In genomic region chr4:108683479-108683878, GRCh38 we compare ENCODE assay signal across 8 cellular contexts. TPM values are rescaled to one million over a fixed set of nuclear protein-coding genes. Genes with fewer than 3 reads are reported as not detected.
A peak's percentile ranks its signal among the peaks of the same experiment; 100 is the strongest.
DNase-seq lines count a peak whose midpoint lies in the region; ATAC-seq and TF ChIP-seq lines count a peak whose summit lies in the region.

No MANE protein-coding gene starts in this region.

- H3K79me2 ChIP-seq in OCI-LY1 (ENCODE audit: insufficient read depth, low read length), result no peaks in the 10 kb centered on the region

- no peaks in the 10 kb centered on the region for H3K36me3 ChIP-seq in OCI-LY1 (ENCODE audit: insufficient read depth, low read length)

- H3K9me2 ChIP-seq in OCI-LY1 (ENCODE audit: low read depth, low read length), result no peaks in the 10 kb centered on the region

- H3K4me3 ChIP-seq in OCI-LY1 (ENCODE audit: low read depth, low read length, poor library complexity, severe bottlenecking) (no peak overlapping the region), fibroblast of mammary gland (ENCODE audit: control insufficient read depth, low read depth, low read length) (no peak overlapping the region)

- DNase-seq in NCI-H748 (lab: John Stamatoyannopoulos, UW; ENCODE audit: unreplicated experiment) (peak; percentile 3), NCI-H748 treated with DMSO at 0.1 percent for 48 hours (lab: John Stamatoyannopoulos, UW) (no peak), fibroblast of mammary gland (ENCODE audit: low read depth) (peak; percentile 56), smooth muscle cell of the brain vasculature (ENCODE audit: low read depth, low spot score) (peak; percentile 7), SKM-1 (lab: John Stamatoyannopoulos, UW; ENCODE audit: unreplicated experiment) (no peak)
- DNase-seq in stimulated activated CD4-positive, alpha-beta T cell treated with anti-CD3 and anti-CD28 coated beads, Interleukin-2, amount 100 ng/mL, for 48 hours, result no peak
- no peak for DNase-seq in activated naive CD4-positive, alpha-beta T cell treated with anti-CD3 and anti-CD28 coated beads, Interleukin-2, amount 50 U/mL, for 72 hours (ENCODE audit: low spot score in 2 of 2)

- TF ChIP-seq CTCF in OCI-LY1 (IDR thresholded peaks at IDR 0.05; ENCODE audit: low read length), result peak; percentile 46
- peak; percentile 48 for TF ChIP-seq CTCF in fibroblast of mammary gland (conservative IDR thresholded peaks at IDR 0.05; ENCODE audit: control insufficient read depth, insufficient read depth, low read depth, low read length)

- H2AFZ ChIP-seq in OCI-LY1 (ENCODE audit: low read length), result no peak overlapping the region

- no peak for ATAC-seq in activated naive CD4-positive, alpha-beta T cell treated with anti-CD3 and anti-CD28 coated beads, Interleukin-2, amount 50 U/mL, for 72 hours

- H3K36me3 Mint-ChIP-seq in activated naive CD4-positive, alpha-beta T cell treated with anti-CD3 and anti-CD28 coated beads, Interleukin-2, amount 50 U/mL, for 72 hours, result no peaks in the 10 kb centered on the region

- no peak overlapping the region for H3K27ac Mint-ChIP-seq in activated naive CD4-positive, alpha-beta T cell treated with anti-CD3 and anti-CD28 coated beads, Interleukin-2, amount 50 U/mL, for 72 hours

- H3K27ac ChIP-seq in OCI-LY1 (ENCODE audit: low read depth, low read length, poor library complexity, severe bottlenecking), result no peak overlapping the region

- no peak overlapping the region for H3K9ac ChIP-seq in OCI-LY1 (ENCODE audit: low read length)

- no peaks in the 10 kb centered on the region for H3K4me1 ChIP-seq in OCI-LY1 (ENCODE audit: insufficient read depth, low read length, severe bottlenecking)

- no peak overlapping the region for H3K4me2 ChIP-seq in OCI-LY1 (ENCODE audit: low read length)

- no peaks in the 10 kb centered on the region for H3F3A ChIP-seq in OCI-LY1 (ENCODE audit: insufficient read depth, low read length)

- H3K9me3 ChIP-seq in OCI-LY1 (ENCODE audit: low read length), result no peaks in the 10 kb centered on the region

- H4K20me1 ChIP-seq in OCI-LY1 (ENCODE audit: insufficient read depth, low read length), result no peaks in the 10 kb centered on the region

- no peaks in the 10 kb centered on the region for H3K27me3 ChIP-seq in OCI-LY1 (ENCODE audit: insufficient read depth, low read length)

- no peaks in the 10 kb centered on the region for H3K9me3 Mint-ChIP-seq in activated naive CD4-positive, alpha-beta T cell treated with anti-CD3 and anti-CD28 coated beads, Interleukin-2, amount 50 U/mL, for 72 hours

RNA-seq across cellular contexts. Expression of gene OSTC, which starts 33.1 kb away (rescaled TPM):
- total RNA-seq in activated naive CD4-positive, alpha-beta T cell treated with anti-CD3 and anti-CD28 coated beads, Interleukin-2, amount 50 U/mL, for 72 hours, result 10 to 100 TPM; 59.1 to 69.0 TPM

Comparison
In these comparisons a context has a peak if more than half of its experiments do, and no peak if none do; other contexts are left out.
1. DNase-seq: peak in NCI-H748 (single experiment), fibroblast of mammary gland (single experiment) and smooth muscle cell of the brain vasculature (single experiment); none in NCI-H748 treated with DMSO at 0.1 percent for 48 hours (single experiment), stimulated activated CD4-positive, alpha-beta T cell treated with anti-CD3 and anti-CD28 coated beads, Interleukin-2, amount 100 ng/mL, for 48 hours (0 of 2), SKM-1 (single experiment) and activated naive CD4-positive, alpha-beta T cell treated with anti-CD3 and anti-CD28 coated beads, Interleukin-2, amount 50 U/mL, for 72 hours (0 of 2).